In the genomic region with DNA sequence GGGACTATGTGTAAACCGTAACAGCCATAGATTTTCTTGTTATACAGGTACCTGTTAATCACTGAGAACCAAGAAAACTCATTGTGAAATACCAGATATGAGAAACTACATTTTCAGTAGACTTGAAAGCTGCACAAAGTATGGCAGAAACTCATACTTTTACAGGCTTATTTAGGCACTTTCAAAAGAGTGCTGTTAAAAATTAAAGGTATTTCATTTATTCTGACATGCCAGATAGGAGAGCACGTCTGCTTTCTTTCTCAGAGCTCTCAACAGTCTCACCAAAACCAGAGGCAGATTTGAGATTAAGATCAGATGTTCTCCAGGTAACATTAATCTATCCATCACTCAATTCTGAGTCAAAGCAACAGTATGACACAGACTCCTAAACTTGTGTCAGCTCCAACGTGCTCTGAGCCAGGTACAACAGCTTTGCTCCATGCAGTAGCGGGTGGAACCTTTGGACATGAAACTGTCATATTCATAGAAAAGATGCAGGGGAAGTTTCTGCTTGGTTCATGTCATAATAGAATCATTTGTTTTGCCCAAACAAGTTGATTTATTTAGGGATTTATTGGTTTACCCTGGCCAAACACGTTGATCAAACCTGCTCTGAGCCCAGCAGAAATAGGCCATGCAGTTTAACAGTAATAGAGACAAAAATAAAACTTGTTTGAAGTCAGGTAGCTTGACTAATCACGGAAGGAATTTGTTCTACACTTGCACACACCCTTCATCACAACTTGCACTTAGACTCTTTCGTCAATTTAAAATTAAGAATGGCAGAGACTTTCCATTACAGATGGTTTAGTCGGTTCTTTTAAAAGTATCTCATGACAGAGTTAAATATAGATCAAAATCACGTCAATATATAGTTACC, we compare ENCODE assay signal across 15 cellular contexts. TPM values are rescaled to one million over a fixed set of nuclear protein-coding genes. Genes with fewer than 3 reads are reported as not detected.
DNase-seq lines count a peak whose midpoint lies in the region; ATAC-seq and TF ChIP-seq lines count a peak whose summit lies in the region.
"Had no signal": no experiment of that assay in that cellular context is flagged by ENCODE, and none has a peak within 500 bp of the region (broad histone marks: within the 10 kb centered on the region; RNA-seq: fewer than 3 reads in every experiment).

No MANE protein-coding gene starts in this region.

- no peaks in the 10 kb centered on the region for H3K36me3 ChIP-seq in esophagus squamous epithelium
- H3K36me3 ChIP-seq: adrenal gland, heart left ventricle, WERI-Rb-1 had no signal

- no peaks in the 10 kb centered on the region for H3K36me3 Mint-ChIP-seq in Calu3 (ENCODE audit: insufficient read depth, unreplicated experiment)
- no peaks in the 10 kb centered on the region for H3K36me3 Mint-ChIP-seq in HFFc6 (ENCODE audit: low read depth)
- H3K36me3 Mint-ChIP-seq: stimulated activated naive B cell treated with anti-CD40 and anti-IgM and Interleukin-4, amounts not matched to agents 10 μg/mL and 1 μg/mL and 100 μg/mL, for 72 hours had no signal

- H3K9me3 ChIP-seq in esophagus squamous epithelium = no peaks in the 10 kb centered on the region
- H3K9me3 ChIP-seq: adrenal gland had no signal

- H3K4me3 ChIP-seq in GM08714 (ENCODE audit: low read length) (peak overlapping the region; percentile 22; the same call in 1 of the 2 replicates), esophagus squamous epithelium (no peak overlapping the region)
- H3K4me3 ChIP-seq: adrenal gland, heart left ventricle had no signal

- no peak for DNase-seq in esophagus squamous epithelium (lab: John Stamatoyannopoulos, UW)
- DNase-seq in Calu3 = no peak
- DNase-seq in HFFc6 = no peak
- no peak for DNase-seq in NCI-H524 treated with DMSO at 0.1 percent for 48 hours (lab: John Stamatoyannopoulos, UW)
- DNase-seq: adrenal gland; heart left ventricle; NCI-H187 treated with DMSO at 0.1 percent for 48 hours; stimulated activated CD4-positive, alpha-beta T cell treated with anti-CD3 and anti-CD28 coated beads, Interleukin-4, amount 100 ng/mL, for 24 hours; stimulated activated naive B cell treated with anti-CD40 and anti-IgM and Interleukin-4, amounts not matched to agents 10 μg/mL and 1 μg/mL and 100 μg/mL, for 72 hours; WERI-Rb-1 had no signal

- TF ChIP-seq CTCF in esophagus squamous epithelium (IDR thresholded peaks at IDR 0.05) = no peak
- TF ChIP-seq CTCF in Calu3 (IDR thresholded peaks at IDR 0.05; ENCODE audit: unreplicated experiment) = no peak
- no peak for TF ChIP-seq CTCF in HFFc6 (IDR thresholded peaks at IDR 0.05)

- BruUV-seq in Calu3 (replicated peaks; lab: Mats Ljungman, UMichigan) = no TSS peak

- H3K27me3 Mint-ChIP-seq in Calu3 (ENCODE audit: unreplicated experiment) (no peaks in the 10 kb centered on the region), HFFc6 (ENCODE audit: insufficient read depth) (peaks cover 4% of the 10 kb centered on the region; the same call in 1 of the 2 replicates)

- WGBS in esophagus squamous epithelium, 2 donors = 60 to 66% methylated on average over 9 of the region's 9 CpGs

- intact Hi-C loops in esophagus squamous epithelium (cut with DNase I) = no loop called here
- intact Hi-C loops in Calu3 (cut with micrococcal nuclease; ENCODE audit: unreplicated experiment) = no loop called here

- H3K27ac Mint-ChIP-seq in Calu3 (ENCODE audit: unreplicated experiment) = no peak overlapping the region
- no peak overlapping the region for H3K27ac Mint-ChIP-seq in HFFc6
- H3K27ac Mint-ChIP-seq: B cell; stimulated activated naive B cell treated with anti-CD40 and anti-IgM and Interleukin-4, amounts not matched to agents 10 μg/mL and 1 μg/mL and 100 μg/mL, for 72 hours had no signal

- H3K9me3 Mint-ChIP-seq in Calu3 (ENCODE audit: low read depth, unreplicated experiment) = no peaks in the 10 kb centered on the region
- H3K9me3 Mint-ChIP-seq in HFFc6 = no peaks in the 10 kb centered on the region

- CTCF ChIA-PET in Calu3 (lab: Charles Lee) = no interaction called here

- H3K27me3 ChIP-seq in esophagus squamous epithelium = no peaks in the 10 kb centered on the region
- H3K27me3 ChIP-seq: adrenal gland, heart left ventricle had no signal

- H3K27ac ChIP-seq in esophagus squamous epithelium = peak overlapping the region in 3 of 4 donors; percentile 6 to 15 (median 9)
- H3K27ac ChIP-seq: adrenal gland, heart left ventricle, WERI-Rb-1 had no signal

- TF ChIP-seq POLR2A in esophagus squamous epithelium (IDR thresholded peaks at IDR 0.05) = no peak

- H3K4me1 Mint-ChIP-seq in Calu3 (ENCODE audit: low read depth, unreplicated experiment) (peaks cover 6% of the 10 kb centered on the region), HFFc6 (ENCODE audit: low read depth) (peaks cover 16% of the 10 kb centered on the region)
- H3K4me1 Mint-ChIP-seq: B cell; stimulated activated naive B cell treated with anti-CD40 and anti-IgM and Interleukin-4, amounts not matched to agents 10 μg/mL and 1 μg/mL and 100 μg/mL, for 72 hours had no signal

- H3K4me3 Mint-ChIP-seq in Calu3 (ENCODE audit: low read depth, unreplicated experiment) (no peak overlapping the region), HFFc6 (no peak overlapping the region)
- H3K4me3 Mint-ChIP-seq: B cell; stimulated activated naive B cell treated with anti-CD40 and anti-IgM and Interleukin-4, amounts not matched to agents 10 μg/mL and 1 μg/mL and 100 μg/mL, for 72 hours had no signal

- H3K4me1 ChIP-seq in esophagus squamous epithelium = peaks cover 0 to 17% (median 0%) of the 10 kb centered on the region in 3 donors

- ATAC-seq in GM19455 (IDR thresholded peaks at IDR 0.05; ENCODE audit: unreplicated experiment) = peak; percentile 59
- ATAC-seq in HG03066 (IDR thresholded peaks at IDR 0.05; ENCODE audit: low read depth, unreplicated experiment) = peak; percentile 62
- ATAC-seq in GM18873 (IDR thresholded peaks at IDR 0.05; ENCODE audit: low FRiP score, unreplicated experiment) = no peak
- ATAC-seq: stimulated activated naive B cell treated with anti-CD40 and anti-IgM and Interleukin-4, amounts not matched to agents 10 μg/mL and 1 μg/mL and 100 μg/mL, for 72 hours had no signal

RNA-seq across cellular contexts. Expression of gene TSNAX, which starts 20.8 kb away (rescaled TPM):
- total RNA-seq in esophagus squamous epithelium (10 to 100 TPM; 11.6 to 28.4 (median 22.3) TPM), Calu3 (2022) (55.5 and 56.9 TPM in 2 replicates)
- total RNA-seq in HFFc6 (2021; fragmentation: NEBNext Ultra II Directional; extraction: Animal tissue kit (Norgen Biotek cat#: 25700)) = 10 to 100 TPM; 52.1 to 64.4 (median 60.1) TPM
